In the genomic region with DNA sequence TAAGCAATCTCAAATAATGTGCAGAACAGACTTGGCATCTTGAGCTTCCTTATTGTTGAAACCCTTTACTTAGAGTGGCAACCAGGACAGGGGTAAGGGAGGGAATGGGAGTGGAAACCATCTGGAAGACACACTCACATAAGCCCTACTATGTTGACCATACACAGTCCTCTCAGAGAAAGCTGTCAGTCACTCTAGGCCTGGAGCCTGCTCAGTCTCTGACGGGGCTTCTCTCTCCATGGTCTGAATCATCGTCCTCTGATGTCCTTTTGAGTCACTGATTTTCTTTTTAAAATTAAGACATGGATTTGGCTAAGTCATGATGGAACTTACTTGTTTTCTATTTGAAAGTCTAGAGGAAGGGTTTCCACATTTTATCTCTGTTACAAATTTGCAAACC, we compare ENCODE assay signal across 13 cellular contexts.
DNase-seq lines count a peak whose midpoint lies in the region; ATAC-seq and TF ChIP-seq lines count a peak whose summit lies in the region.
"Had no signal": no experiment of that assay in that cellular context is flagged by ENCODE, and none has a peak within 500 bp of the region (broad histone marks: within the 10 kb centered on the region; RNA-seq: fewer than 3 reads in every experiment).

No MANE protein-coding gene starts in this region.

- H3K4me1 Mint-ChIP-seq in chondrocyte (ENCODE audit: low read depth), result peaks cover 64% of the 10 kb centered on the region

- no peak overlapping the region for H3K4me3 Mint-ChIP-seq in chondrocyte (ENCODE audit: unreplicated experiment)
- H3K4me3 Mint-ChIP-seq: central memory CD8-positive, alpha-beta T cell; natural killer cell had no signal

- no peak for DNase-seq in Right ventricle myocardium superior
- DNase-seq in cardiac septum (ENCODE audit: low spot score), result no peak
- no peak for DNase-seq in chondrocyte (ENCODE audit: low spot score)
- no peak for DNase-seq in right lobe of liver
- no peak for DNase-seq in aorta
- DNase-seq in BE2C, result no peak
- DNase-seq in DMS79 treated with DMSO at 0.1 percent for 48 hours (lab: John Stamatoyannopoulos, UW), result no peak
- DNase-seq: hypothalamus; natural killer cell; stimulated activated CD4-positive, alpha-beta T cell treated with anti-CD3 and anti-CD28 coated beads, Interleukin-2, amount 100 ng/mL, for 24 hours had no signal

- no peak for TF ChIP-seq CTCF in chondrocyte (IDR thresholded peaks at IDR 0.05)
- TF ChIP-seq CTCF in right lobe of liver (IDR thresholded peaks at IDR 0.05), result no peak
- no peak for TF ChIP-seq CTCF in BE2C (IDR thresholded peaks at IDR 0.05; ENCODE audit: low read depth, low read length)

- no peak for TF ChIP-seq POLR2A in right lobe of liver (IDR thresholded peaks at IDR 0.05)

- 81% methylated on average over 2 of the region's 2 CpGs for WGBS in right lobe of liver (ENCODE audit: insufficient coverage, low coverage, low lambda C conversion rate, missing lambda C conversion rate)
- 8 to 11% methylated on average over 2 of the region's 2 CpGs for WGBS in aorta, 2 donors

- H3K9me3 Mint-ChIP-seq in chondrocyte (ENCODE audit: low read depth), result peaks cover 2% of the 10 kb centered on the region
- H3K9me3 Mint-ChIP-seq: central memory CD8-positive, alpha-beta T cell had no signal

- intact Hi-C loops in Right ventricle myocardium superior (cut with DNase I) (no loop called here), cardiac septum (cut with DNase I) (no loop called here), right lobe of liver (cut with DNase I) (no loop called here), aorta (cut with DNase I) (no loop called here)

- no peaks in the 10 kb centered on the region for H3K27me3 Mint-ChIP-seq in chondrocyte (ENCODE audit: low read depth)

- H3K36me3 ChIP-seq in right lobe of liver, result no peaks in the 10 kb centered on the region
- H3K36me3 ChIP-seq in aorta (ENCODE audit: control insufficient read depth in 1 of 2, insufficient read depth in 2 of 2, low read length in 1 of 2), result no peaks in the 10 kb centered on the region
- no peaks in the 10 kb centered on the region for H3K36me3 ChIP-seq in BE2C
- H3K36me3 ChIP-seq: suprapubic skin had no signal

- ATAC-seq in Right ventricle myocardium superior (ENCODE audit: poor library complexity) (peak; percentile 22), right lobe of liver (peak in 3 of 4 donors; percentile 14 to 25 (median 21)), aorta (ENCODE audit: low FRiP score) (peak; percentile 56), HG03025 (IDR thresholded peaks at IDR 0.05; ENCODE audit: low FRiP score, unreplicated experiment) (no peak)
- ATAC-seq: natural killer cell had no signal

- H3K27ac ChIP-seq in right lobe of liver (no peak overlapping the region), aorta (ENCODE audit: low read depth in 1 of 2, low read length in 2 of 2) (peak overlapping the region in 1 of 2 donors; percentile 7)
- H3K27ac ChIP-seq: suprapubic skin had no signal

- H3K36me3 Mint-ChIP-seq in chondrocyte (ENCODE audit: low read depth), result no peaks in the 10 kb centered on the region
- H3K36me3 Mint-ChIP-seq: natural killer cell had no signal

- H3K27me3 ChIP-seq in right lobe of liver (no peaks in the 10 kb centered on the region), aorta (ENCODE audit: control insufficient read depth in 1 of 2, insufficient read depth in 2 of 2, low read length in 1 of 2) (no peaks in the 10 kb centered on the region), BE2C (no peaks in the 10 kb centered on the region)
- H3K27me3 ChIP-seq: suprapubic skin had no signal

- H3K4me3 ChIP-seq in right lobe of liver (no peak overlapping the region), aorta (ENCODE audit: low read length in 2 of 2) (no peak overlapping the region), BE2C (ENCODE audit: low read depth, low read length) (no peak overlapping the region)
- H3K4me3 ChIP-seq: suprapubic skin had no signal

- no peaks in the 10 kb centered on the region for H3K9me3 ChIP-seq in right lobe of liver
- no peaks in the 10 kb centered on the region for H3K9me3 ChIP-seq in aorta (ENCODE audit: control insufficient read depth, low read length)
- H3K9me3 ChIP-seq in BE2C, result no peaks in the 10 kb centered on the region
- H3K9me3 ChIP-seq: suprapubic skin had no signal

- H3K4me1 ChIP-seq in right lobe of liver (peaks cover 0 to 30% (median 10%) of the 10 kb centered on the region in 4 donors), aorta (ENCODE audit: control insufficient read depth in 1 of 2, insufficient read depth in 2 of 2, low read length in 2 of 2) (peaks cover 2 to 9% of the 10 kb centered on the region in 2 donors), BE2C (peaks cover 58% of the 10 kb centered on the region)

- peak overlapping the region; percentile 81 for H3K27ac Mint-ChIP-seq in chondrocyte (ENCODE audit: unreplicated experiment)
- H3K27ac Mint-ChIP-seq: natural killer cell had no signal
